In genomic region chr1:151737479-151737878, GRCh38 we compare ENCODE assay signal across 26 cellular contexts. TPM values are rescaled to one million over a fixed set of nuclear protein-coding genes. Genes with fewer than 3 reads are reported as not detected.
A peak's percentile ranks its signal among the peaks of the same experiment; 100 is the strongest.
DNase-seq lines count a peak whose midpoint lies in the region; ATAC-seq, FAIRE-seq and TF ChIP-seq lines count a peak whose summit lies in the region.
"Had no signal": no experiment of that assay in that cellular context is flagged by ENCODE, and none has a peak within 500 bp of the region (broad histone marks: within the 10 kb centered on the region; RNA-seq: fewer than 3 reads in every experiment).

No MANE protein-coding gene starts in this region.

- CTCF ChIA-PET in HepG2 (lab: Yijun Ruan, JAX; ENCODE audit: low intra/inter-chr PET ratio, low total read pairs) (no interaction called here), K562 (lab: Yijun Ruan, JAX; ENCODE audit: low intra/inter-chr PET ratio) (no interaction called here)

- H3K27ac ChIP-seq in HepG2 (ENCODE audit: extremely low read length, insufficient read depth, low read length) (no peak overlapping the region), right lobe of liver (no peak overlapping the region), K562 (ENCODE audit: extremely low read depth, low read depth, low read length) (no peak overlapping the region)
- H3K27ac ChIP-seq: 22Rv1; BLaER1 treated with 17β-estradiol and CSF1 and Interleukin-3, amounts not matched to agents 10 nM and 100 nM; GM23248 had no signal

- TF ChIP-seq EP300 in HepG2 (IDR thresholded peaks at IDR 0.05; ENCODE audit: low read depth in 2 of 2, low read length in 2 of 2) (no peak), HepG2 (CRISPR knock-in tag; IDR thresholded peaks at IDR 0.05; ENCODE audit: borderline replicate concordance) (no peak), K562 (IDR thresholded peaks at IDR 0.05; ENCODE audit: low read length) (no peak)

- no peaks in the 10 kb centered on the region for H3K36me3 ChIP-seq in HepG2 (replicated peaks in 1 of 2; ENCODE audit: control insufficient read depth in 1 of 2, insufficient read depth in 2 of 2, low read length in 2 of 2)
- H3K36me3 ChIP-seq in right lobe of liver: no peaks in the 10 kb centered on the region
- no peaks in the 10 kb centered on the region for H3K36me3 ChIP-seq in K562 (ENCODE audit: control insufficient read depth, insufficient read depth, low read length)
- H3K36me3 ChIP-seq: BE2C had no signal

- H3K9ac ChIP-seq in HepG2 (ENCODE audit: insufficient read depth, low read depth, low read length): no peak overlapping the region
- no peak overlapping the region for H3K9ac ChIP-seq in K562 (ENCODE audit: insufficient read depth in 1 of 2, low read depth in 2 of 2, low read length in 2 of 2)
- H3K9ac ChIP-seq: BLaER1 treated with 17β-estradiol and CSF1 and Interleukin-3, amounts not matched to agents 10 nM and 100 nM; GM23248 had no signal

- in situ Hi-C loops in HepG2 (cut with HindIII; ENCODE audit: extremely low pct_ligation_motif_present, low pct_unique_long_range_greater_than_20kb): loop anchor here (10.0 to 25.0 kb wide), 2 partner anchors 143 to 200 kb away; partner anchors contain the start of gene TUFT1
- in situ Hi-C loops in K562 (cut with MboI): loop anchor here (5.0 to 10.0 kb wide), 2 partner anchors 200 to 293 kb away; no protein-coding TSS in a partner anchor

- H3K4me2 ChIP-seq in HepG2 (ENCODE audit: low read depth, low read length) (no peak overlapping the region), K562 (ENCODE audit: insufficient read depth, low read length) (no peak overlapping the region)
- H3K4me2 ChIP-seq: BLaER1 treated with 17β-estradiol and CSF1 and Interleukin-3, amounts not matched to agents 10 nM and 100 nM had no signal

- H3K79me2 ChIP-seq in HepG2 (ENCODE audit: insufficient read depth, low read length) (no peaks in the 10 kb centered on the region), K562 (ENCODE audit: control insufficient read depth, insufficient read depth, low read length) (no peaks in the 10 kb centered on the region)

- TF ChIP-seq CTCF in HepG2 (CRISPR knock-in tag; IDR thresholded peaks at IDR 0.05) (no peak), right lobe of liver (IDR thresholded peaks at IDR 0.05) (no peak), K562 (IDR thresholded peaks at IDR 0.05 in 2 of 3, conservative IDR thresholded peaks at IDR 0.05 in 1 of 3; ENCODE audit: insufficient read depth in 2 of 3, low read depth in 1 of 3, low read length in 3 of 3) (no peak)

- H2AFZ ChIP-seq in HepG2 (ENCODE audit: low read length): no peak overlapping the region
- no peak overlapping the region for H2AFZ ChIP-seq in K562 (ENCODE audit: low read depth, low read length)
- H2AFZ ChIP-seq: GM23248 had no signal

- H3K4me3 ChIP-seq in HepG2 (replicated peaks in 1 of 3; ENCODE audit: insufficient read depth in 1 of 3, low read depth in 2 of 3, low read length in 3 of 3): no peak overlapping the region
- H3K4me3 ChIP-seq in right lobe of liver: no peak overlapping the region
- no peak overlapping the region for H3K4me3 ChIP-seq in K562
- H3K4me3 ChIP-seq: GM23248 had no signal

- no peaks in the 10 kb centered on the region for H3K9me1 ChIP-seq in K562 (ENCODE audit: control insufficient read depth, insufficient read depth, low read length)

- H4K20me1 ChIP-seq in HepG2 (ENCODE audit: insufficient read depth, low read length) (no peaks in the 10 kb centered on the region), K562 (replicated peaks; ENCODE audit: control insufficient read depth, insufficient read depth, low read length) (no peaks in the 10 kb centered on the region)
- H4K20me1 ChIP-seq: BLaER1 treated with 17β-estradiol and CSF1 and Interleukin-3, amounts not matched to agents 10 nM and 100 nM had no signal

- FAIRE-seq in HepG2 (lab: Jason Lieb, UNC): no peak
- no peak for FAIRE-seq in K562 (lab: Jason Lieb, UNC)
- FAIRE-seq: A204.1, D721Med, GM12892, H1 had no signal

- ATAC-seq in HepG2 (no peak), right lobe of liver (no peak), K562 (no peak)

- H3K9me3 ChIP-seq in HepG2 (ENCODE audit: low read length) (peaks cover 16% of the 10 kb centered on the region; the same call in 1 of the 2 replicates), right lobe of liver (no peaks in the 10 kb centered on the region), K562 (replicated peaks; ENCODE audit: control insufficient read depth, insufficient read depth, low read depth, low read length) (peaks cover 11% of the 10 kb centered on the region)

- intact Hi-C loops in HepG2 (cut with micrococcal nuclease; ENCODE audit: unreplicated experiment) (loop anchor here (5.0 kb wide), 1 partner anchor 295 kb away; no protein-coding TSS in a partner anchor), right lobe of liver (cut with DNase I) (loop anchor here in 1 of 2 donors (10.0 kb wide), 1 partner anchor 143 kb away; no protein-coding TSS in a partner anchor), K562 (cut with micrococcal nuclease) (loop anchor here (5.0 to 10.0 kb wide), 3 partner anchors 260 to 545 kb away; partner anchors contain the start of genes RFX5 and VPS72)

- TF ChIP-seq POLR2A in HepG2 (IDR thresholded peaks at IDR 0.05; ENCODE audit: insufficient read depth in 1 of 2, low read depth in 2 of 2, low read length in 2 of 2): no peak
- TF ChIP-seq POLR2A in right lobe of liver (IDR thresholded peaks at IDR 0.05): no peak
- no peak for TF ChIP-seq POLR2A in K562 (conservative IDR thresholded peaks at IDR 0.05)

- H3K4me1 ChIP-seq in HepG2 (ENCODE audit: insufficient read depth, low read length): peaks cover 8% of the 10 kb centered on the region
- H3K4me1 ChIP-seq in right lobe of liver: peaks cover 0 to 23% (median 8%) of the 10 kb centered on the region in 4 donors
- H3K4me1 ChIP-seq in K562 (replicated peaks in 1 of 2; ENCODE audit: control insufficient read depth in 2 of 2, insufficient read depth in 2 of 2, low read length in 2 of 2): peaks cover 4 to 9% of the 10 kb centered on the region in 2 experiments; a peak in 4 of 5 replicates
- H3K4me1 ChIP-seq: BE2C had no signal

- POLR2A ChIA-PET in HepG2 (lab: Yijun Ruan, JAX) (no interaction called here), K562 (lab: Yijun Ruan, JAX) (interaction anchor here (0.5 kb wide), 1 partner anchor 444 kb away, joined by 3 read pairs; no protein-coding TSS in a partner anchor)

- H3K27me3 ChIP-seq in HepG2 (ENCODE audit: control insufficient read depth in 1 of 2, insufficient read depth in 2 of 2, low read length in 2 of 2) (peaks cover 0 to 10% of the 10 kb centered on the region in 2 experiments; a peak in 2 of 5 replicates), right lobe of liver (no peaks in the 10 kb centered on the region), K562 (ENCODE audit: control insufficient read depth in 2 of 2, insufficient read depth in 2 of 2, low read length in 2 of 2) (peaks cover 7 to 11% of the 10 kb centered on the region in 2 experiments)
- H3K27me3 ChIP-seq: BE2C; BLaER1 treated with 17β-estradiol and CSF1 and Interleukin-3, amounts not matched to agents 10 nM and 100 nM had no signal

- no peak for TF ChIP-seq RAD21 in HepG2 (CRISPR knock-in tag; IDR thresholded peaks at IDR 0.05)
- no peak for TF ChIP-seq RAD21 in K562 (CRISPR knock-in tag; conservative IDR thresholded peaks at IDR 0.05 in 1 of 2, IDR thresholded peaks at IDR 0.05 in 1 of 2)

- peak; percentile 29 for DNase-seq in DMS 273 (lab: John Stamatoyannopoulos, UW; ENCODE audit: unreplicated experiment)
- DNase-seq in DMS 273 treated with DMSO at 0.1 percent for 48 hours (lab: John Stamatoyannopoulos, UW): no peak
- DNase-seq in HepG2 (ENCODE audit: low spot score): no peak
- no peak for DNase-seq in right lobe of liver
- peak in 1 of 4 experiments; percentile 17 for DNase-seq in K562 (ENCODE audit: extremely low read depth in 1 of 4, low spot score in 3 of 4)
- no peak for DNase-seq in OCI-M2 (lab: John Stamatoyannopoulos, UW; ENCODE audit: unreplicated experiment)
- DNase-seq in AG08395 (ENCODE audit: low spot score): no peak
- DNase-seq: AML-193; BE2C; CD4-positive, alpha-beta T cell; CD8-positive, alpha-beta memory T cell; DMS153; DMS79 treated with DMSO at 0.1 percent for 48 hours; GM23248; H7; HCEC 1CT had no signal

- BruUV-seq in HepG2 (replicated peaks; lab: Mats Ljungman, UMichigan) (no TSS peak), K562 (replicated peaks; lab: Mats Ljungman, UMichigan) (no TSS peak)

RNA-seq across cellular contexts. Expression of gene RIIAD1, which starts 16.2 kb away (rescaled TPM):
- not detected in 2 replicates for total RNA-seq in HepG2 (2016; rRNA removed; fragmentation: Illumina TruSeq; extraction: Trizol)
- not detected in 2 replicates for total RNA-seq in HepG2 (2016; cell fraction: cytosol; rRNA removed; fragmentation: Illumina TruSeq; extraction: Trizol; ENCODE audit: low read depth)
- total RNA-seq in HepG2 (2016; cell fraction: insoluble cytoplasmic fraction; rRNA removed; fragmentation: Illumina TruSeq; extraction: Trizol): not detected in 2 replicates
- total RNA-seq in HepG2 (2016; cell fraction: membrane; rRNA removed; fragmentation: Illumina TruSeq; extraction: Trizol): not detected in 2 replicates
- total RNA-seq in HepG2 (2016; cell fraction: nucleus; rRNA removed; fragmentation: Illumina TruSeq; extraction: Trizol): not detected in 2 replicates
- not detected in 2 replicates for polyA plus RNA-seq in HepG2 (2011; rRNA removed)
- not detected in 2 replicates for polyA plus RNA-seq in HepG2 (2011; cell fraction: cytosol; rRNA removed)
- polyA plus RNA-seq in HepG2 (2011; cell fraction: nucleus; rRNA removed): not detected in 2 replicates
- not detected in 2 replicates for polyA plus RNA-seq in HepG2 (2012)
- not detected in 2 replicates for polyA plus RNA-seq in HepG2 (2016; cell fraction: cytosol; fragmentation: Illumina TruSeq; extraction: Trizol; ENCODE audit: low read depth)
- polyA plus RNA-seq in HepG2 (2016; cell fraction: insoluble cytoplasmic fraction; fragmentation: Illumina TruSeq; extraction: Trizol; ENCODE audit: low read depth): not detected in 2 replicates
- not detected in 2 replicates for polyA plus RNA-seq in HepG2 (2016; cell fraction: membrane; fragmentation: Illumina TruSeq; extraction: Trizol; ENCODE audit: low read depth)
- polyA plus RNA-seq in HepG2 (2016; cell fraction: nucleus; fragmentation: Illumina TruSeq; extraction: Trizol; ENCODE audit: insufficient read depth, low read depth): not detected in 2 replicates
- not detected in 2 replicates for polyA minus RNA-seq in HepG2 (2011; rRNA and poly(A)+ RNA removed; ENCODE audit: low replicate concordance)
- polyA minus RNA-seq in HepG2 (2011; cell fraction: cytosol; rRNA and poly(A)+ RNA removed): not detected in 2 replicates
- polyA minus RNA-seq in HepG2 (2011; cell fraction: nucleus; rRNA and poly(A)+ RNA removed): not detected in 2 replicates
- not detected for total RNA-seq in right lobe of liver
- total RNA-seq in K562 (2011; cell fraction: chromatin; rRNA removed; ENCODE audit: low replicate concordance): not detected in 2 replicates
- not detected in 2 replicates for total RNA-seq in K562 (2011; cell fraction: nucleolus; rRNA removed)
- total RNA-seq in K562 (2011; cell fraction: nucleoplasm; rRNA removed): not detected in 2 replicates
- not detected in 2 replicates for total RNA-seq in K562 (2014; rRNA removed)
- not detected in 2 replicates for total RNA-seq in K562 (2014; rRNA removed; fragmentation: Illumina TruSeq; extraction: Trizol)
- total RNA-seq in K562 (2015; rRNA removed; fragmentation: Illumina TruSeq; extraction: Trizol): not detected in 2 replicates
- not detected in 2 replicates for total RNA-seq in K562 (2021)
- not detected in 2 replicates for polyA plus RNA-seq in K562 (2011; rRNA removed)
- polyA plus RNA-seq in K562 (2011; cell fraction: cytosol; rRNA removed): not detected in 2 replicates
- polyA plus RNA-seq in K562 (2011; cell fraction: nucleus; rRNA removed): not detected in 2 replicates
- polyA plus RNA-seq in K562 (2012): not detected in 2 replicates
- polyA plus RNA-seq in K562 (2014; fragmentation: Illumina TruSeq; extraction: Trizol): not detected in 2 replicates
- not detected for polyA plus RNA-seq in K562 (2014; fragmentation: Nextera tagmentation; extraction: Ambion mirVana)
- not detected in 2 replicates for polyA plus RNA-seq in K562 (2014; rRNA removed)
- not detected in 2 replicates for polyA minus RNA-seq in K562 (2011; rRNA and poly(A)+ RNA removed)
- not detected in 2 replicates for polyA minus RNA-seq in K562 (2011; cell fraction: cytosol; rRNA and poly(A)+ RNA removed)
- not detected in 2 replicates for polyA minus RNA-seq in K562 (2011; cell fraction: nucleus; rRNA and poly(A)+ RNA removed)
- total RNA-seq: CD4-positive, alpha-beta T cell; CD8-positive, alpha-beta memory T cell; Daoy; G401; GM23248; H1; H7 had no signal
- polyA plus RNA-seq: AG04450; CD14-positive monocyte; CD8-positive, alpha-beta memory T cell; H1 had no signal

RNA-seq across cellular contexts. Expression of gene CELF3, which starts 20.9 kb away (rescaled TPM):
- total RNA-seq in HepG2 (2016; rRNA removed; fragmentation: Illumina TruSeq; extraction: Trizol) (not detected in 2 replicates), right lobe of liver (not detected), K562 (2014; rRNA removed) (not detected in 2 replicates), K562 (2014; rRNA removed; fragmentation: Illumina TruSeq; extraction: Trizol) (not detected in 2 replicates), K562 (2015; rRNA removed; fragmentation: Illumina TruSeq; extraction: Trizol) (not detected in 2 replicates), K562 (2021) (not detected in 2 replicates)
- total RNA-seq in HepG2 (2016; cell fraction: cytosol; rRNA removed; fragmentation: Illumina TruSeq; extraction: Trizol; ENCODE audit: low read depth): not detected in 2 replicates
- total RNA-seq in HepG2 (2016; cell fraction: insoluble cytoplasmic fraction; rRNA removed; fragmentation: Illumina TruSeq; extraction: Trizol): not detected in 2 replicates
- total RNA-seq in HepG2 (2016; cell fraction: membrane; rRNA removed; fragmentation: Illumina TruSeq; extraction: Trizol): 0.10 TPM in 1 of 2 replicates, not detected in the other
- total RNA-seq in HepG2 (2016; cell fraction: nucleus; rRNA removed; fragmentation: Illumina TruSeq; extraction: Trizol): not detected in 2 replicates
- polyA plus RNA-seq in HepG2 (2011; rRNA removed) (not detected in 2 replicates), K562 (2011; rRNA removed) (not detected in 2 replicates), K562 (2014; fragmentation: Illumina TruSeq; extraction: Trizol) (not detected in 2 replicates), K562 (2014; fragmentation: Nextera tagmentation; extraction: Ambion mirVana) (not detected), K562 (2014; rRNA removed) (not detected in 2 replicates)
- 0.03 TPM in 1 of 2 replicates, not detected in the other for polyA plus RNA-seq in HepG2 (2011; cell fraction: cytosol; rRNA removed)
- 0.05 and 0.09 TPM in 2 replicates for polyA plus RNA-seq in HepG2 (2011; cell fraction: nucleus; rRNA removed)
- 0.11 TPM in 1 of 2 replicates, not detected in the other for polyA plus RNA-seq in HepG2 (2012)
- not detected in 2 replicates for polyA plus RNA-seq in HepG2 (2016; cell fraction: cytosol; fragmentation: Illumina TruSeq; extraction: Trizol; ENCODE audit: low read depth)
- 0.25 TPM in 1 of 2 replicates, not detected in the other for polyA plus RNA-seq in HepG2 (2016; cell fraction: insoluble cytoplasmic fraction; fragmentation: Illumina TruSeq; extraction: Trizol; ENCODE audit: low read depth)
- not detected in 2 replicates for polyA plus RNA-seq in HepG2 (2016; cell fraction: membrane; fragmentation: Illumina TruSeq; extraction: Trizol; ENCODE audit: low read depth)
- polyA plus RNA-seq in HepG2 (2016; cell fraction: nucleus; fragmentation: Illumina TruSeq; extraction: Trizol; ENCODE audit: insufficient read depth, low read depth): not detected in 2 replicates
- not detected in 2 replicates for polyA minus RNA-seq in HepG2 (2011; rRNA and poly(A)+ RNA removed; ENCODE audit: low replicate concordance)
- not detected in 2 replicates for polyA minus RNA-seq in HepG2 (2011; cell fraction: cytosol; rRNA and poly(A)+ RNA removed)
- polyA minus RNA-seq in HepG2 (2011; cell fraction: nucleus; rRNA and poly(A)+ RNA removed): not detected in 2 replicates
- not detected in 2 replicates for total RNA-seq in K562 (2011; cell fraction: chromatin; rRNA removed; ENCODE audit: low replicate concordance)
- total RNA-seq in K562 (2011; cell fraction: nucleolus; rRNA removed): not detected in 2 replicates
- total RNA-seq in K562 (2011; cell fraction: nucleoplasm; rRNA removed): not detected in 2 replicates
- polyA plus RNA-seq in K562 (2011; cell fraction: cytosol; rRNA removed): not detected in 2 replicates
- 0.07 TPM in 1 of 2 replicates, not detected in the other for polyA plus RNA-seq in K562 (2011; cell fraction: nucleus; rRNA removed)
- 0.06 TPM in 1 of 2 replicates, not detected in the other for polyA plus RNA-seq in K562 (2012)
- polyA minus RNA-seq in K562 (2011; rRNA and poly(A)+ RNA removed): not detected in 2 replicates
- not detected in 2 replicates for polyA minus RNA-seq in K562 (2011; cell fraction: cytosol; rRNA and poly(A)+ RNA removed)
- not detected in 2 replicates for polyA minus RNA-seq in K562 (2011; cell fraction: nucleus; rRNA and poly(A)+ RNA removed)
- total RNA-seq: CD4-positive, alpha-beta T cell; CD8-positive, alpha-beta memory T cell; G401; GM23248 had no signal
- polyA plus RNA-seq: AG04450; CD14-positive monocyte; CD8-positive, alpha-beta memory T cell; GM23248 had no signal

RNA-seq across cellular contexts. Expression of gene MRPL9, which starts 25.8 kb away (rescaled TPM):
- total RNA-seq in HepG2 (2016; rRNA removed; fragmentation: Illumina TruSeq; extraction: Trizol): 107 and 119 TPM in 2 replicates
- total RNA-seq in HepG2 (2016; cell fraction: cytosol; rRNA removed; fragmentation: Illumina TruSeq; extraction: Trizol; ENCODE audit: low read depth): 60.2 TPM in 2 replicates
- 102 and 120 TPM in 2 replicates for total RNA-seq in HepG2 (2016; cell fraction: insoluble cytoplasmic fraction; rRNA removed; fragmentation: Illumina TruSeq; extraction: Trizol)
- total RNA-seq in HepG2 (2016; cell fraction: membrane; rRNA removed; fragmentation: Illumina TruSeq; extraction: Trizol): 64.6 and 69.8 TPM in 2 replicates
- 48.1 and 63.1 TPM in 2 replicates for total RNA-seq in HepG2 (2016; cell fraction: nucleus; rRNA removed; fragmentation: Illumina TruSeq; extraction: Trizol)
- 64.3 and 72.1 TPM in 2 replicates for polyA plus RNA-seq in HepG2 (2011; rRNA removed)
- polyA plus RNA-seq in HepG2 (2011; cell fraction: cytosol; rRNA removed): 52.6 and 61.1 TPM in 2 replicates
- 70.6 and 76.7 TPM in 2 replicates for polyA plus RNA-seq in HepG2 (2011; cell fraction: nucleus; rRNA removed)
- 66.7 and 75.5 TPM in 2 replicates for polyA plus RNA-seq in HepG2 (2012)
- polyA plus RNA-seq in HepG2 (2016; cell fraction: cytosol; fragmentation: Illumina TruSeq; extraction: Trizol; ENCODE audit: low read depth): 43.8 and 46.0 TPM in 2 replicates
- 120 and 126 TPM in 2 replicates for polyA plus RNA-seq in HepG2 (2016; cell fraction: insoluble cytoplasmic fraction; fragmentation: Illumina TruSeq; extraction: Trizol; ENCODE audit: low read depth)
- polyA plus RNA-seq in HepG2 (2016; cell fraction: membrane; fragmentation: Illumina TruSeq; extraction: Trizol; ENCODE audit: low read depth): 60.2 and 71.9 TPM in 2 replicates
- polyA plus RNA-seq in HepG2 (2016; cell fraction: nucleus; fragmentation: Illumina TruSeq; extraction: Trizol; ENCODE audit: insufficient read depth, low read depth): 76.3 and 94.3 TPM in 2 replicates
- polyA minus RNA-seq in HepG2 (2011; rRNA and poly(A)+ RNA removed; ENCODE audit: low replicate concordance): 27.1 and 132 TPM in 2 replicates
- polyA minus RNA-seq in HepG2 (2011; cell fraction: cytosol; rRNA and poly(A)+ RNA removed): 36.5 and 37.1 TPM in 2 replicates
- 35.1 and 42.1 TPM in 2 replicates for polyA minus RNA-seq in HepG2 (2011; cell fraction: nucleus; rRNA and poly(A)+ RNA removed)
- total RNA-seq in right lobe of liver: 10 to 100 TPM; 21.3 to 35.7 (median 28.4) TPM
- total RNA-seq in K562 (2011; cell fraction: chromatin; rRNA removed; ENCODE audit: low replicate concordance): 38.3 and 58.5 TPM in 2 replicates
- total RNA-seq in K562 (2011; cell fraction: nucleolus; rRNA removed): 49.9 and 50.7 TPM in 2 replicates
- 49.1 and 63.6 TPM in 2 replicates for total RNA-seq in K562 (2011; cell fraction: nucleoplasm; rRNA removed)
- 111 and 159 TPM in 2 replicates for total RNA-seq in K562 (2014; rRNA removed)
- 115 and 128 TPM in 2 replicates for total RNA-seq in K562 (2014; rRNA removed; fragmentation: Illumina TruSeq; extraction: Trizol)
- 122 and 128 TPM in 2 replicates for total RNA-seq in K562 (2015; rRNA removed; fragmentation: Illumina TruSeq; extraction: Trizol)
- 106 and 123 TPM in 2 replicates for total RNA-seq in K562 (2021)
- 161 and 162 TPM in 2 replicates for polyA plus RNA-seq in K562 (2011; rRNA removed)
- 79.0 and 134 TPM in 2 replicates for polyA plus RNA-seq in K562 (2011; cell fraction: cytosol; rRNA removed)
- 117 and 151 TPM in 2 replicates for polyA plus RNA-seq in K562 (2011; cell fraction: nucleus; rRNA removed)
- polyA plus RNA-seq in K562 (2012): 104 and 130 TPM in 2 replicates
- polyA plus RNA-seq in K562 (2014; fragmentation: Illumina TruSeq; extraction: Trizol): 124 and 132 TPM in 2 replicates
- 10 to 100 TPM; 38.0 to 57.0 TPM for polyA plus RNA-seq in K562 (2014; fragmentation: Nextera tagmentation; extraction: Ambion mirVana)
- 110 and 115 TPM in 2 replicates for polyA plus RNA-seq in K562 (2014; rRNA removed)
- polyA minus RNA-seq in K562 (2011; rRNA and poly(A)+ RNA removed): 98.0 and 108 TPM in 2 replicates
- polyA minus RNA-seq in K562 (2011; cell fraction: cytosol; rRNA and poly(A)+ RNA removed): 54.2 and 58.0 TPM in 2 replicates
- polyA minus RNA-seq in K562 (2011; cell fraction: nucleus; rRNA and poly(A)+ RNA removed): 23.6 and 33.0 TPM in 2 replicates

RNA-seq across cellular contexts. Expression of gene TDRKH, which starts 52.8 kb away (rescaled TPM):
- total RNA-seq in HepG2 (2016; rRNA removed; fragmentation: Illumina TruSeq; extraction: Trizol): 5.4 and 5.6 TPM in 2 replicates
- total RNA-seq in HepG2 (2016; cell fraction: cytosol; rRNA removed; fragmentation: Illumina TruSeq; extraction: Trizol; ENCODE audit: low read depth): 0.30 and 0.62 TPM in 2 replicates
- 4.9 and 5.8 TPM in 2 replicates for total RNA-seq in HepG2 (2016; cell fraction: insoluble cytoplasmic fraction; rRNA removed; fragmentation: Illumina TruSeq; extraction: Trizol)
- 1.9 and 2.7 TPM in 2 replicates for total RNA-seq in HepG2 (2016; cell fraction: membrane; rRNA removed; fragmentation: Illumina TruSeq; extraction: Trizol)
- total RNA-seq in HepG2 (2016; cell fraction: nucleus; rRNA removed; fragmentation: Illumina TruSeq; extraction: Trizol): 3.2 and 4.4 TPM in 2 replicates
- 3.9 and 4.3 TPM in 2 replicates for polyA plus RNA-seq in HepG2 (2011; rRNA removed)
- 2.3 and 3.8 TPM in 2 replicates for polyA plus RNA-seq in HepG2 (2011; cell fraction: cytosol; rRNA removed)
- 2.4 and 4.6 TPM in 2 replicates for polyA plus RNA-seq in HepG2 (2011; cell fraction: nucleus; rRNA removed)
- 5.1 and 5.6 TPM in 2 replicates for polyA plus RNA-seq in HepG2 (2012)
- polyA plus RNA-seq in HepG2 (2016; cell fraction: cytosol; fragmentation: Illumina TruSeq; extraction: Trizol; ENCODE audit: low read depth): 0.55 and 0.59 TPM in 2 replicates
- 5.3 and 5.4 TPM in 2 replicates for polyA plus RNA-seq in HepG2 (2016; cell fraction: insoluble cytoplasmic fraction; fragmentation: Illumina TruSeq; extraction: Trizol; ENCODE audit: low read depth)
- polyA plus RNA-seq in HepG2 (2016; cell fraction: membrane; fragmentation: Illumina TruSeq; extraction: Trizol; ENCODE audit: low read depth): 1.2 and 1.4 TPM in 2 replicates
- 3.8 and 4.5 TPM in 2 replicates for polyA plus RNA-seq in HepG2 (2016; cell fraction: nucleus; fragmentation: Illumina TruSeq; extraction: Trizol; ENCODE audit: insufficient read depth, low read depth)
- 2.0 and 2.3 TPM in 2 replicates for polyA minus RNA-seq in HepG2 (2011; rRNA and poly(A)+ RNA removed; ENCODE audit: low replicate concordance)
- polyA minus RNA-seq in HepG2 (2011; cell fraction: cytosol; rRNA and poly(A)+ RNA removed): 1.8 and 3.2 TPM in 2 replicates
- 4.0 and 4.5 TPM in 2 replicates for polyA minus RNA-seq in HepG2 (2011; cell fraction: nucleus; rRNA and poly(A)+ RNA removed)
- total RNA-seq in right lobe of liver: 10 to 100 TPM in 1 of 6 experiments, 1 to 10 TPM in 5; 1.7 to 12.1 (median 3.3) TPM
- total RNA-seq in K562 (2011; cell fraction: chromatin; rRNA removed; ENCODE audit: low replicate concordance): 21.0 and 31.5 TPM in 2 replicates
- total RNA-seq in K562 (2011; cell fraction: nucleolus; rRNA removed): 9.5 and 11.7 TPM in 2 replicates
- 16.6 and 17.5 TPM in 2 replicates for total RNA-seq in K562 (2011; cell fraction: nucleoplasm; rRNA removed)
- total RNA-seq in K562 (2014; rRNA removed): 7.1 and 7.2 TPM in 2 replicates
- 8.4 and 9.6 TPM in 2 replicates for total RNA-seq in K562 (2014; rRNA removed; fragmentation: Illumina TruSeq; extraction: Trizol)
- 3.4 and 4.3 TPM in 2 replicates for total RNA-seq in K562 (2015; rRNA removed; fragmentation: Illumina TruSeq; extraction: Trizol)
- total RNA-seq in K562 (2021): 11.4 and 11.5 TPM in 2 replicates
- polyA plus RNA-seq in K562 (2011; rRNA removed): 17.0 and 21.3 TPM in 2 replicates
- 8.6 and 14.0 TPM in 2 replicates for polyA plus RNA-seq in K562 (2011; cell fraction: cytosol; rRNA removed)
- 14.9 and 15.1 TPM in 2 replicates for polyA plus RNA-seq in K562 (2011; cell fraction: nucleus; rRNA removed)
- polyA plus RNA-seq in K562 (2012): 9.0 and 10.0 TPM in 2 replicates
- 10.8 and 11.4 TPM in 2 replicates for polyA plus RNA-seq in K562 (2014; fragmentation: Illumina TruSeq; extraction: Trizol)
- polyA plus RNA-seq in K562 (2014; fragmentation: Nextera tagmentation; extraction: Ambion mirVana): 1 to 10 TPM; 5.3 to 6.9 TPM
- polyA plus RNA-seq in K562 (2014; rRNA removed): 8.9 and 10.3 TPM in 2 replicates
- 14.0 and 16.3 TPM in 2 replicates for polyA minus RNA-seq in K562 (2011; rRNA and poly(A)+ RNA removed)
- 5.1 and 5.3 TPM in 2 replicates for polyA minus RNA-seq in K562 (2011; cell fraction: cytosol; rRNA and poly(A)+ RNA removed)
- polyA minus RNA-seq in K562 (2011; cell fraction: nucleus; rRNA and poly(A)+ RNA removed): 4.6 and 6.3 TPM in 2 replicates
